Comparison of ENCODE assay signal across 8 cellular contexts in the genomic region with DNA sequence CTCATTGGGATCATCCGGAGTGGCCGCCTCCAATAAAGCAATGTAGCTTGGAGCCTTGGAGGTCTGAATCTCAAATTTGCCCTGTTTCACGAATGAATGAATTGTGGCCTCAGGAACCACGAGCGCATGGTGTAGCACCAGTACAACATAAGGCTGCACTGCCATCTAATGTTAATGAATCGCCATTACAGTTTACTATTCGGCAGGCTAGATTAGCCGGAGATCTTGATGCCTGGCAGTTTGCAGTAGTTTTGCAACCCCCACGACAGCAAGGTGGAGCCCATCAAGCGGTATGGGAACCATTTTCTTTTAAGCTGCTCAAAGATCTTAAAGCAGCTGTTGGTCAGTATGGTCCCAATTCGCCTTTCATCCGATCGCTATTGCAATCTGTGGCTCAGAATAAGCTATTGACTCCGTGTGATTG. TPM values are rescaled to one million over a fixed set of nuclear protein-coding genes. Genes with fewer than 3 reads are reported as not detected.
DNase-seq lines count a peak whose midpoint lies in the region; ATAC-seq and TF ChIP-seq lines count a peak whose summit lies in the region.

No MANE protein-coding gene starts in this region.

- no peak for DNase-seq in AG04449 (ENCODE audit: low read depth, low spot score)
- peak; percentile 66 for DNase-seq in NCI-H146 treated with DMSO at 0.1 percent for 48 hours (lab: John Stamatoyannopoulos, UW; ENCODE audit: unreplicated experiment)
- peak; percentile 15 for DNase-seq in T follicular helper cell (ENCODE audit: low read depth)
- DNase-seq in MCF 10A (ENCODE audit: unreplicated experiment): peak; percentile 86
- DNase-seq in iPS DF 6.9 (ENCODE audit: low read depth, low spot score): peak; percentile 60
- peak; percentile 72 for DNase-seq in sigmoid colon

- H3K4me3 Mint-ChIP-seq in MCF 10A (ENCODE audit: unreplicated experiment): no peak overlapping the region

- no peak for ATAC-seq in GM19397 (IDR thresholded peaks at IDR 0.05; ENCODE audit: unreplicated experiment)

- POLR2A ChIA-PET in AG04449 (lab: Yijun Ruan, JAX): no interaction called here
- POLR2A ChIA-PET in MCF 10A (lab: Yijun Ruan, JAX): interaction anchor here (1.1 to 3.4 kb wide), 7 partner anchors 16 to 231 kb away, joined by 3 to 25 read pairs (median 6); a partner anchor contains a TSS

- peaks cover 12% of the 10 kb centered on the region for H3K27me3 Mint-ChIP-seq in MCF 10A (ENCODE audit: insufficient read depth, unreplicated experiment)

- H3K27me3 ChIP-seq in iPS DF 6.9 (ENCODE audit: control insufficient read depth, insufficient read depth, low read length) (peaks cover 4% of the 10 kb centered on the region; the same call in 1 of the 2 replicates), sigmoid colon (peaks cover 11 to 70% (median 49%) of the 10 kb centered on the region in 3 donors)

- H3K4me1 ChIP-seq in iPS DF 6.9 (ENCODE audit: control insufficient read depth, insufficient read depth, low read length): no peaks in the 10 kb centered on the region; the same call in 1 of the 2 replicates
- H3K4me1 ChIP-seq in sigmoid colon: peaks cover 0 to 9% (median 6%) of the 10 kb centered on the region in 4 donors

- CTCF ChIA-PET in AG04449 (lab: Yijun Ruan, JAX): interaction anchor here (0.8 to 12.4 kb wide), 69 partner anchors 8 to 1012 kb away, joined by 3 to 233 read pairs (median 4); a partner anchor contains a TSS
- CTCF ChIA-PET in MCF 10A (lab: Yijun Ruan, JAX): interaction anchor here (0.6 to 8.8 kb wide), 45 partner anchors 8 to 782 kb away, joined by 3 to 106 read pairs (median 5); a partner anchor contains a TSS

- H3K36me3 ChIP-seq in iPS DF 6.9 (ENCODE audit: control insufficient read depth, insufficient read depth, low read length): no peaks in the 10 kb centered on the region
- no peaks in the 10 kb centered on the region for H3K36me3 ChIP-seq in sigmoid colon

- H3K4me3 ChIP-seq in AG04449 (ENCODE audit: low read depth, low read length) (no peak overlapping the region), GM12875 (ENCODE audit: low read depth, low read length) (no peak overlapping the region), iPS DF 6.9 (ENCODE audit: low read length) (no peak overlapping the region), sigmoid colon (no peak overlapping the region)

- peaks cover 34% of the 10 kb centered on the region for H3K4me1 Mint-ChIP-seq in MCF 10A (ENCODE audit: insufficient read depth, unreplicated experiment)

- intact Hi-C loops in MCF 10A (cut with micrococcal nuclease): loop anchor here (1.0 to 5.0 kb wide), 5 partner anchors 41 to 315 kb away; no protein-coding TSS in a partner anchor
- intact Hi-C loops in sigmoid colon (cut with DNase I): loop anchor here (5.0 to 10.0 kb wide), 4 partner anchors 60 to 235 kb away; a partner anchor contains a TSS

- H3K27ac Mint-ChIP-seq in MCF 10A (ENCODE audit: low read depth, unreplicated experiment): no peak overlapping the region

- peaks cover 6% of the 10 kb centered on the region for H3K36me3 Mint-ChIP-seq in MCF 10A (ENCODE audit: insufficient read depth, unreplicated experiment)

- H3K9me3 Mint-ChIP-seq in MCF 10A (ENCODE audit: unreplicated experiment): no peaks in the 10 kb centered on the region

- TF ChIP-seq POLR2A in sigmoid colon (IDR thresholded peaks at IDR 0.05): no peak

- BruUV-seq in MCF 10A (replicated peaks; lab: Mats Ljungman, UMichigan): no TSS peak

- TF ChIP-seq EP300 in sigmoid colon (IDR thresholded peaks at IDR 0.05): no peak

- no CpG with 5 or more reads among the region's 14 CpGs for WGBS in iPS DF 6.9 (ENCODE audit: insufficient coverage, insufficient read length)
- WGBS in sigmoid colon, 2 donors: 7 to 14% methylated on average over 14 of the region's 14 CpGs

- TF ChIP-seq CTCF in AG04449 (IDR thresholded peaks at IDR 0.05; ENCODE audit: insufficient read depth, low read length, missing control alignments) (peak; percentile 68), GM12875 (IDR thresholded peaks at IDR 0.05; ENCODE audit: borderline replicate concordance, insufficient read depth, low read depth, low read length) (peak; percentile 63; the same call in 1 of the 2 replicates), MCF 10A (IDR thresholded peaks at IDR 0.05; ENCODE audit: unreplicated experiment) (peak; percentile 86), sigmoid colon (IDR thresholded peaks at IDR 0.05) (peak; percentile 50 to 72 (median 66))

- no peak overlapping the region for H3K27ac ChIP-seq in iPS DF 6.9 (ENCODE audit: low read length)
- no peak overlapping the region for H3K27ac ChIP-seq in sigmoid colon

- H3K9me3 ChIP-seq in iPS DF 6.9 (ENCODE audit: control insufficient read depth, insufficient read depth, low read length) (no peaks in the 10 kb centered on the region), sigmoid colon (no peaks in the 10 kb centered on the region)

RNA-seq across cellular contexts. Expression of a gene that starts 18.8 kb away (rescaled TPM):
- 18.5 and 27.6 TPM in 2 replicates for total RNA-seq in MCF 10A (2022)
- total RNA-seq in sigmoid colon: 1 to 10 TPM; 2.8 to 5.3 (median 4.3) TPM
- 1 to 10 TPM; 1.2 to 3.2 (median 1.8) TPM for polyA plus RNA-seq in sigmoid colon

RNA-seq across cellular contexts. Expression of a gene that starts 29.8 kb away (rescaled TPM):
- total RNA-seq in MCF 10A (2022): 1.3 TPM in 1 of 2 replicates, not detected in the other
- not detected for total RNA-seq in sigmoid colon
- polyA plus RNA-seq in sigmoid colon: under 1 TPM in 1 of 3 donors, not detected in 2; 0.52 TPM

RNA-seq across cellular contexts. Expression of a gene that starts 55.3 kb away (rescaled TPM):
- total RNA-seq in MCF 10A (2022) (not detected in 2 replicates), sigmoid colon (not detected)
- polyA plus RNA-seq in sigmoid colon: under 1 TPM in 1 of 3 donors, not detected in 2; 0.04 TPM
